26 cellular contexts compared by ENCODE assay signal in the genomic region with DNA sequence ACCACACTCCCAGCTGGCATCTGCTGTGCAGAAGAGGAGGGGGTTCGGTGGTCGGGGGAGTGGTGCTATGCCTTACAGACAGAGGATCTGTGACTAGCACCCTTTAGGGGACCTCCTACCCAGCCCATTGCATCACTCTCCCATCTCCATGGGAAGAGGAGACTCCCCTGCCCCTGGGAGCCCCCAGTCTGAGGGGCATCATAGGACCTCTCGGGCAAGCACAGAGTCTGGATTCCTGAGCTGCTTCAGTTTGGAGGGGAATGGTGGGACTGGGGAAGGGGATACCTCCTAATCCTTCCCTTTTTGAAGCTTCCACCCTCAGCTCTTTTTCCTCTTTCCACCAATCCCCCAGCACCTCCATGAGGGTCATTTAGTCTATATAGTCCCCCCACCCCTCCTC. TPM values are rescaled to one million over a fixed set of nuclear protein-coding genes. Genes with fewer than 3 reads are reported as not detected.
A peak's percentile ranks its signal among the peaks of the same experiment; 100 is the strongest.
DNase-seq lines count a peak whose midpoint lies in the region; ATAC-seq and TF ChIP-seq lines count a peak whose summit lies in the region.
"Had no signal": no experiment of that assay in that cellular context is flagged by ENCODE, and none has a peak within 500 bp of the region (broad histone marks: within the 10 kb centered on the region; RNA-seq: fewer than 3 reads in every experiment).

No MANE protein-coding gene starts in this region.

- H3K27ac ChIP-seq in neuronal stem cell (replicated peaks; ENCODE audit: low read length): no peak overlapping the region
- H3K27ac ChIP-seq: BLaER1 had no signal

- H2AFZ ChIP-seq in neuronal stem cell (ENCODE audit: low read length): no peak overlapping the region

- H3K9ac ChIP-seq in neuronal stem cell (ENCODE audit: low read depth, low read length, poor library complexity): no peak overlapping the region
- H3K9ac ChIP-seq: BLaER1 had no signal

- no peak for ATAC-seq in HG02870 (IDR thresholded peaks at IDR 0.05; ENCODE audit: unreplicated experiment)
- ATAC-seq: GM12878 had no signal

- H2BK120ac ChIP-seq in neuronal stem cell (ENCODE audit: low read depth, low read length): no peak overlapping the region

- no peak overlapping the region for H3K4ac ChIP-seq in neuronal stem cell (ENCODE audit: low read length)

- no peak overlapping the region for H3K18ac ChIP-seq in neuronal stem cell (ENCODE audit: low read length)

- H3K27ac Mint-ChIP-seq in glutamatergic neuron (ENCODE audit: unreplicated experiment): no peak overlapping the region
- H3K27ac Mint-ChIP-seq: CD14-positive monocyte had no signal

- no peaks in the 10 kb centered on the region for H3K79me1 ChIP-seq in neuronal stem cell (ENCODE audit: low read depth, low read length)

- H3K4me3 ChIP-seq in neuronal stem cell (ENCODE audit: low read length in 2 of 2): no peak overlapping the region
- H3K4me3 ChIP-seq: BLaER1, GM12878 had no signal

- no peak for DNase-seq in glutamatergic neuron
- DNase-seq in neuronal stem cell (ENCODE audit: low spot score): no peak
- no peak for DNase-seq in NCI-H2081 (lab: John Stamatoyannopoulos, UW)
- no peak for DNase-seq in T-helper 1 cell
- DNase-seq: 8988T; ACHN; C1 segment of cervical spinal cord; CD4-positive, alpha-beta memory T cell; CD4-positive, CD25-positive, alpha-beta regulatory T cell; CD8-positive, alpha-beta memory T cell; COR-L47; DMS 273 treated with DMSO at 0.1 percent for 48 hours; DMS153; DMS53; DMS79; DND-41; EL; GDM1 had no signal

- H3K9me3 ChIP-seq in neuronal stem cell (replicated peaks in 1 of 2; ENCODE audit: control insufficient read depth in 2 of 2, insufficient read depth in 1 of 2, low read depth in 1 of 2, low read length in 2 of 2): no peaks in the 10 kb centered on the region
- H3K9me3 ChIP-seq: BE2C, BLaER1 had no signal

- no peak overlapping the region for H3K14ac ChIP-seq in neuronal stem cell (ENCODE audit: low read length)

- H3K36me3 Mint-ChIP-seq in glutamatergic neuron (ENCODE audit: unreplicated experiment): peaks cover 13% of the 10 kb centered on the region
- H3K36me3 Mint-ChIP-seq: CD4-positive, alpha-beta memory T cell; CD4-positive, CD25-positive, alpha-beta regulatory T cell; CD8-positive, alpha-beta memory T cell had no signal

- H3K4me2 ChIP-seq in neuronal stem cell (ENCODE audit: insufficient read depth, low read length, poor library complexity, severe bottlenecking): no peak overlapping the region
- H3K4me2 ChIP-seq: BLaER1 had no signal

- no peak overlapping the region for H4K8ac ChIP-seq in neuronal stem cell (ENCODE audit: low read depth, low read length)

- WGBS in neuronal stem cell (ENCODE audit: extremely low coverage in 2 of 2, insufficient read length in 2 of 2, insufficient replicate concordance in 1 of 2), 2 donors: no CpG with 5 or more reads among the region's 3 CpGs

- peaks cover 10 to 20% of the 10 kb centered on the region in 2 donors for H3K4me1 ChIP-seq in neuronal stem cell (ENCODE audit: control insufficient read depth in 2 of 2, insufficient read depth in 1 of 2, low read depth in 1 of 2, low read length in 2 of 2)

- H3K27me3 ChIP-seq in neuronal stem cell (ENCODE audit: control insufficient read depth in 3 of 3, insufficient read depth in 3 of 3, low read depth in 1 of 3, low read length in 3 of 3): peaks cover 11 to 90% (median 69%) of the 10 kb centered on the region in 3 experiments

- peak overlapping the region; percentile 57 for H3K23ac ChIP-seq in neuronal stem cell (ENCODE audit: low read depth, low read length, poor library complexity)

- peaks cover 22% of the 10 kb centered on the region for H3K27me3 Mint-ChIP-seq in glutamatergic neuron (ENCODE audit: unreplicated experiment)

- no peak overlapping the region for H2BK15ac ChIP-seq in neuronal stem cell (ENCODE audit: low read length)

- TF ChIP-seq CTCF in glutamatergic neuron (IDR thresholded peaks at IDR 0.05; ENCODE audit: partially characterized antibody, unreplicated experiment): no peak

- H2BK5ac ChIP-seq in neuronal stem cell (ENCODE audit: low read length): no peak overlapping the region

- no peak overlapping the region for H2AK5ac ChIP-seq in neuronal stem cell (ENCODE audit: low read depth, low read length)

- H3K9me3 Mint-ChIP-seq in glutamatergic neuron (ENCODE audit: unreplicated experiment): peaks cover 11% of the 10 kb centered on the region
- H3K9me3 Mint-ChIP-seq: CD4-positive, CD25-positive, alpha-beta regulatory T cell; CD8-positive, alpha-beta memory T cell had no signal

- no peak overlapping the region for H2BK12ac ChIP-seq in neuronal stem cell (ENCODE audit: low read length)

- peak overlapping the region; percentile 16 for H3K4me3 Mint-ChIP-seq in glutamatergic neuron (ENCODE audit: unreplicated experiment)

- no peak overlapping the region for H4K91ac ChIP-seq in neuronal stem cell (ENCODE audit: low read depth, low read length, poor library complexity)

- peaks cover 31% of the 10 kb centered on the region for H3K4me1 Mint-ChIP-seq in glutamatergic neuron (ENCODE audit: low read depth, unreplicated experiment)

- no peaks in the 10 kb centered on the region for H3K36me3 ChIP-seq in neuronal stem cell (replicated peaks in 1 of 2; ENCODE audit: control insufficient read depth in 2 of 2, insufficient read depth in 2 of 2, low read length in 2 of 2)
- H3K36me3 ChIP-seq: BE2C, BLaER1 had no signal

RNA-seq across cellular contexts. Expression of a gene that starts 1.4 kb away (rescaled TPM):
- 6.9 TPM for total RNA-seq in glutamatergic neuron (ENCODE audit: unreplicated experiment)
- polyA plus RNA-seq in neuronal stem cell (2013, experiment 1 of 2): 0.01 TPM
- 0.01 TPM for polyA plus RNA-seq in neuronal stem cell (2013, experiment 2 of 2)
- total RNA-seq: Daoy, G401, GM12878 had no signal
- polyA plus RNA-seq: AG04450; CD14-positive monocyte; CD4-positive, alpha-beta memory T cell; CD4-positive, CD25-positive, alpha-beta regulatory T cell; CD8-positive, alpha-beta memory T cell had no signal

RNA-seq across cellular contexts. Expression of a gene that starts 3.1 kb away (rescaled TPM):
- total RNA-seq in glutamatergic neuron (ENCODE audit: unreplicated experiment): 296 TPM
- 0.07 TPM for polyA plus RNA-seq in neuronal stem cell (2013, experiment 1 of 2)
- 0.11 TPM for polyA plus RNA-seq in neuronal stem cell (2013, experiment 2 of 2)
- polyA plus RNA-seq: AG04450; CD14-positive monocyte; CD4-positive, alpha-beta memory T cell; CD8-positive, alpha-beta memory T cell had no signal

RNA-seq across cellular contexts. Expression of a gene that starts 36.0 kb away (rescaled TPM):
- 1.2 TPM for total RNA-seq in glutamatergic neuron (ENCODE audit: unreplicated experiment)
- 0.78 TPM for polyA plus RNA-seq in neuronal stem cell (2013, experiment 1 of 2)
- polyA plus RNA-seq in neuronal stem cell (2013, experiment 2 of 2): 0.62 TPM
- total RNA-seq: CD8-positive, alpha-beta memory T cell; GM12878 had no signal
- polyA plus RNA-seq: CD14-positive monocyte; CD4-positive, alpha-beta memory T cell; CD4-positive, CD25-positive, alpha-beta regulatory T cell; CD8-positive, alpha-beta memory T cell; GM12878 had no signal

RNA-seq across cellular contexts. Expression of a gene that starts 40.9 kb away (rescaled TPM):
- 0.86 TPM for total RNA-seq in glutamatergic neuron (ENCODE audit: unreplicated experiment)
- 4.3 TPM for polyA plus RNA-seq in neuronal stem cell (2013, experiment 1 of 2)
- polyA plus RNA-seq in neuronal stem cell (2013, experiment 2 of 2): 3.5 TPM
